Comparison of ENCODE assay signal across 18 cellular contexts in genomic region chr1:245690946-245691456, GRCh38.
"Had no signal": no experiment of that assay in that cellular context is flagged by ENCODE, and none has a peak within 500 bp of the region (broad histone marks: within the 10 kb centered on the region; RNA-seq: fewer than 3 reads in every experiment).

No MANE protein-coding gene starts in this region.

- DNase-seq: activated CD4-positive, alpha-beta T cell treated with anti-CD3 and anti-CD28 coated beads for 4 hours; activated CD4-positive, alpha-beta T cell treated with anti-CD3 and anti-CD28 coated beads, Interleukin-2, amount 50 U/mL, for 48 hours; activated CD4-positive, CD25-positive, alpha-beta regulatory T cell; activated CD8-positive, alpha-beta memory T cell treated with anti-CD3 and anti-CD28 coated beads, Interleukin-2, amount 50 U/mL, for 48 hours; activated naive CD4-positive, alpha-beta T cell treated with anti-CD3 and anti-CD28 coated beads, Interleukin-2, amount 10 ng/mL, durations not matched to agents 7 days and 5 days; activated T-cell treated with anti-CD3 and anti-CD28 coated beads, Interleukin-2, amount 50 U/mL, for 48 hours; effector CD8-positive, alpha-beta T cell; foreskin keratinocyte; left ventricle myocardium inferior; ovary; stimulated activated naive CD8-positive, alpha-beta T cell treated with anti-CD3 and anti-CD28 coated beads, Interleukin-15, amount 100 ng/mL, for 72 hours; tibial artery had no signal

- H3K27ac ChIP-seq: cardiac muscle cell, foreskin keratinocyte, left ventricle myocardium inferior, ovary, prostate gland, right atrium auricular region, tibial artery had no signal

- H3K4me1 ChIP-seq: foreskin keratinocyte, left ventricle myocardium inferior, prostate gland, right atrium auricular region, tibial artery had no signal

- H3K27ac Mint-ChIP-seq: activated naive CD4-positive, alpha-beta T cell treated with anti-CD3 and anti-CD28 coated beads, Interleukin-2, amount 10 ng/mL, durations not matched to agents 7 days and 5 days; natural killer cell treated with Interleukin-12 subunit alpha and Interleukin-12 subunit beta and Interleukin-15 and Interleukin-18, amount 100 ng/mL, for 72 hours; stimulated activated naive CD8-positive, alpha-beta T cell treated with anti-CD3 and anti-CD28 coated beads, Interleukin-15, amount 100 ng/mL, for 72 hours; T-helper 1 cell treated with Interleukin-12 subunit alpha and Interleukin-12 subunit beta and Interleukin-4 antibody, amounts not matched to agents 30 μg/mL and 1 μg/mL, for 36 hours had no signal

- H3K4me3 Mint-ChIP-seq: activated naive CD4-positive, alpha-beta T cell treated with anti-CD3 and anti-CD28 coated beads, Interleukin-2, amount 10 ng/mL, durations not matched to agents 7 days and 5 days; natural killer cell treated with Interleukin-12 subunit alpha and Interleukin-12 subunit beta and Interleukin-15 and Interleukin-18, amount 100 ng/mL, for 72 hours; stimulated activated naive CD8-positive, alpha-beta T cell treated with anti-CD3 and anti-CD28 coated beads, Interleukin-15, amount 100 ng/mL, for 72 hours; T-helper 1 cell treated with Interleukin-12 subunit alpha and Interleukin-12 subunit beta and Interleukin-4 antibody, amounts not matched to agents 30 μg/mL and 1 μg/mL, for 36 hours had no signal

- H3K4me1 Mint-ChIP-seq: activated naive CD4-positive, alpha-beta T cell treated with anti-CD3 and anti-CD28 coated beads, Interleukin-2, amount 10 ng/mL, durations not matched to agents 7 days and 5 days; stimulated activated naive CD8-positive, alpha-beta T cell treated with anti-CD3 and anti-CD28 coated beads, Interleukin-15, amount 100 ng/mL, for 72 hours had no signal

- ATAC-seq: foreskin keratinocyte; natural killer cell treated with Interleukin-12 subunit alpha and Interleukin-12 subunit beta and Interleukin-15 and Interleukin-18, amount 100 ng/mL, for 72 hours; stimulated activated naive CD8-positive, alpha-beta T cell treated with anti-CD3 and anti-CD28 coated beads, Interleukin-15, amount 100 ng/mL, for 72 hours had no signal

- H3K9me3 Mint-ChIP-seq: natural killer cell treated with Interleukin-12 subunit alpha and Interleukin-12 subunit beta and Interleukin-15 and Interleukin-18, amount 100 ng/mL, for 72 hours; stimulated activated naive CD8-positive, alpha-beta T cell treated with anti-CD3 and anti-CD28 coated beads, Interleukin-15, amount 100 ng/mL, for 72 hours; T-helper 1 cell treated with Interleukin-12 subunit alpha and Interleukin-12 subunit beta and Interleukin-4 antibody, amounts not matched to agents 30 μg/mL and 1 μg/mL, for 36 hours had no signal

- H3K36me3 Mint-ChIP-seq: activated naive CD4-positive, alpha-beta T cell treated with anti-CD3 and anti-CD28 coated beads, Interleukin-2, amount 10 ng/mL, durations not matched to agents 7 days and 5 days; natural killer cell treated with Interleukin-12 subunit alpha and Interleukin-12 subunit beta and Interleukin-15 and Interleukin-18, amount 100 ng/mL, for 72 hours had no signal

- H3K27me3 ChIP-seq: cardiac muscle cell, foreskin keratinocyte, ovary, right atrium auricular region, tibial artery had no signal

- FAIRE-seq: kidney had no signal

- H3K36me3 ChIP-seq: left ventricle myocardium inferior, ovary, prostate gland, right atrium auricular region, tibial artery had no signal

- H3K9me3 ChIP-seq: ovary, prostate gland, right atrium auricular region had no signal

- H3K4me3 ChIP-seq: cardiac muscle cell, left ventricle myocardium inferior, ovary, prostate gland, right atrium auricular region, tibial artery had no signal
